ENCODE assay signal across 12 cellular contexts in the genomic region with DNA sequence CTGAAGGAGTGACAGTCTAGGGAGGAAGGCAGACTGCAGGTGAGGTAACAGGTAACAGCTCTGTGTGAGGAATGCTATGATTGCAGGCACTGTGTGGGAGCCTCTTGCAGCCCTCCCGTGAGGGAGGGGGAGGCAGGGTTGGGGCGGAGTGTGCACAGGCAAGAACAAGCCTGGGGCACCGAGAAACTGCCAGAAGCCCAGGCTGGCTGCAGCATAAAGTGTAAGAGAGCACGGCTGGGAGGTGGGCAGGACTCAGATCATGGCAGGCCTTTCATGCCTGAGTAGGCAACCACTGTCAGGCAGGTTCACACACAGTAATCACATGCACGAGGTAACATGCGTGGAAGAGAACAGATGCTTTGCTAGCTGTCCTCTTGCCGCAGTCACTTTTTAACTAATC. TPM values are rescaled to one million over a fixed set of nuclear protein-coding genes. Genes with fewer than 3 reads are reported as not detected.
A peak's percentile ranks its signal among the peaks of the same experiment; 100 is the strongest.
DNase-seq lines count a peak whose midpoint lies in the region; ATAC-seq and TF ChIP-seq lines count a peak whose summit lies in the region.
"Had no signal": no experiment of that assay in that cellular context is flagged by ENCODE, and none has a peak within 500 bp of the region (broad histone marks: within the 10 kb centered on the region; RNA-seq: fewer than 3 reads in every experiment).

No MANE protein-coding gene starts in this region.

- DNase-seq in naive B cell (peak; percentile 59), DMS79 (lab: John Stamatoyannopoulos, UW) (no peak), KG1 (lab: John Stamatoyannopoulos, UW) (no peak), HuH-7.5 (ENCODE audit: low spot score) (no peak), uterus (no peak)
- DNase-seq: right lobe of liver had no signal

- H3K27me3 Mint-ChIP-seq in naive B cell = no peaks in the 10 kb centered on the region

- no peaks in the 10 kb centered on the region for H3K9me3 ChIP-seq in uterus
- H3K9me3 ChIP-seq: right lobe of liver had no signal

- TF ChIP-seq POLR2A in GM19193 (IDR thresholded peaks at IDR 0.05; ENCODE audit: extremely low read depth, insufficient read depth, insufficient read length) (peak; percentile 42), uterus (IDR thresholded peaks at IDR 0.05) (no peak)

- peak overlapping the region; percentile 61 to 97 (median 94) for H3K27ac Mint-ChIP-seq in naive B cell
- H3K27ac Mint-ChIP-seq: activated T-helper 1 cell treated with anti-CD3 and anti-CD28 coated beads, Interleukin-12 subunit alpha, Interleukin-12 subunit beta, Interleukin-2, Interleukin-4 antibody, amounts not matched to agents 30 ng/mL and 10 ng/mL and 1 ng/mL, durations not matched to agents 14 hours and 24 hours and 36 hours had no signal

- H3K27ac ChIP-seq in uterus = no peak overlapping the region
- H3K27ac ChIP-seq: right lobe of liver had no signal

- H3K36me3 Mint-ChIP-seq in naive B cell = no peaks in the 10 kb centered on the region

- no peak for TF ChIP-seq CTCF in uterus (IDR thresholded peaks at IDR 0.05)

- peak overlapping the region; percentile 17 to 89 (median 74) for H3K4me3 Mint-ChIP-seq in naive B cell
- H3K4me3 Mint-ChIP-seq: activated T-helper 1 cell treated with anti-CD3 and anti-CD28 coated beads, Interleukin-12 subunit alpha, Interleukin-12 subunit beta, Interleukin-2, Interleukin-4 antibody, amounts not matched to agents 30 ng/mL and 10 ng/mL and 1 ng/mL, durations not matched to agents 14 hours and 24 hours and 36 hours had no signal

- ATAC-seq in HG03097 (IDR thresholded peaks at IDR 0.05; ENCODE audit: low FRiP score, unreplicated experiment) (peak; percentile 44), SK-N-SH treated with all-trans-retinoic acid at 6 μM for 48 hours (no peak), naive B cell (ENCODE audit: low read depth in 2 of 2) (peak; percentile 90 to 94)

- H3K9me3 Mint-ChIP-seq in naive B cell = no peaks in the 10 kb centered on the region
- H3K9me3 Mint-ChIP-seq: activated T-helper 1 cell treated with anti-CD3 and anti-CD28 coated beads, Interleukin-12 subunit alpha, Interleukin-12 subunit beta, Interleukin-2, Interleukin-4 antibody, amounts not matched to agents 30 ng/mL and 10 ng/mL and 1 ng/mL, durations not matched to agents 14 hours and 24 hours and 36 hours had no signal

- H3K36me3 ChIP-seq in uterus = no peaks in the 10 kb centered on the region
- H3K36me3 ChIP-seq: right lobe of liver had no signal

- H3K27me3 ChIP-seq in uterus = no peaks in the 10 kb centered on the region
- H3K27me3 ChIP-seq: right lobe of liver had no signal

- H3K4me1 ChIP-seq in uterus = no peaks in the 10 kb centered on the region
- H3K4me1 ChIP-seq: right lobe of liver had no signal

- peaks cover 47 to 73% (median 58%) of the 10 kb centered on the region in 3 donors for H3K4me1 Mint-ChIP-seq in naive B cell

- intact Hi-C loops in uterus (cut with DNase I; ENCODE audit: low total_unique reads) = no loop called here

- no peak overlapping the region for H3K4me3 ChIP-seq in uterus
- H3K4me3 ChIP-seq: right lobe of liver had no signal

TF ChIP-seq in SK-N-SH treated with all-trans-retinoic acid at 6 μM for 48 hours, 23 proteins besides CTCF, POLR2A, EP300 and RAD21:
- TF ChIP-seq TCF4 (CRISPR knock-in tag; IDR thresholded peaks at IDR 0.05; ENCODE audit: borderline replicate concordance) = no peak
- TF ChIP-seq ARNTL (CRISPR knock-in tag; IDR thresholded peaks at IDR 0.05; ENCODE audit: borderline replicate concordance, low read depth) = no peak
- TF ChIP-seq ISL1 (CRISPR knock-in tag; IDR thresholded peaks at IDR 0.05) = no peak
- no peak for TF ChIP-seq ZNF565 (CRISPR knock-in tag; conservative IDR thresholded peaks at IDR 0.05; ENCODE audit: low read depth)
- no peak for TF ChIP-seq OSR1 (CRISPR knock-in tag; IDR thresholded peaks at IDR 0.05)
- TF ChIP-seq ZNF70 (CRISPR knock-in tag; IDR thresholded peaks at IDR 0.05) = peak; percentile 69; the same call in 1 of the 2 replicates

RNA-seq across cellular contexts. Expression of a gene that starts 11.3 kb away (rescaled TPM):
- 1 to 10 TPM in 2 of 6 donors, under 1 TPM in 4; 0.28 to 5.3 (median 0.60) TPM for polyA plus RNA-seq in naive B cell (ENCODE audit: low read depth in 6 of 6)
- total RNA-seq in uterus = 1 to 10 TPM in 3 of 4 donors, not detected in 1; 3.6 to 6.4 (median 5.6) TPM
- total RNA-seq: activated T-helper 1 cell treated with anti-CD3 and anti-CD28 coated beads, Interleukin-12 subunit alpha, Interleukin-12 subunit beta, Interleukin-2, Interleukin-4 antibody, amounts not matched to agents 30 ng/mL and 10 ng/mL and 1 ng/mL, durations not matched to agents 14 hours and 24 hours and 36 hours; Daoy; T-helper 1 cell treated with Interleukin-12 subunit alpha and Interleukin-12 subunit beta and Interleukin-4 antibody, amounts not matched to agents 30 ng/mL and 1 ng/mL, for 36 hours had no signal

RNA-seq across cellular contexts. Expression of a gene that starts 17.9 kb away (rescaled TPM):
- not detected for polyA plus RNA-seq in naive B cell (ENCODE audit: low read depth in 6 of 6)
- under 1 TPM in 1 of 4 donors, not detected in 3; 0.21 TPM for total RNA-seq in uterus
- total RNA-seq: activated T-helper 1 cell treated with anti-CD3 and anti-CD28 coated beads, Interleukin-12 subunit alpha, Interleukin-12 subunit beta, Interleukin-2, Interleukin-4 antibody, amounts not matched to agents 30 ng/mL and 10 ng/mL and 1 ng/mL, durations not matched to agents 14 hours and 24 hours and 36 hours; Daoy; T-helper 1 cell treated with Interleukin-12 subunit alpha and Interleukin-12 subunit beta and Interleukin-4 antibody, amounts not matched to agents 30 ng/mL and 1 ng/mL, for 36 hours had no signal

RNA-seq across cellular contexts. Expression of a gene that starts 38.4 kb away (rescaled TPM):
- polyA plus RNA-seq in naive B cell (ENCODE audit: low read depth in 6 of 6) = not detected
- 10 to 100 TPM in 2 of 4 donors, 1 to 10 TPM in 1, under 1 TPM in 1; 0.26 to 22.5 (median 8.0) TPM for total RNA-seq in uterus
- total RNA-seq: activated T-helper 1 cell treated with anti-CD3 and anti-CD28 coated beads, Interleukin-12 subunit alpha, Interleukin-12 subunit beta, Interleukin-2, Interleukin-4 antibody, amounts not matched to agents 30 ng/mL and 10 ng/mL and 1 ng/mL, durations not matched to agents 14 hours and 24 hours and 36 hours; T-helper 1 cell treated with Interleukin-12 subunit alpha and Interleukin-12 subunit beta and Interleukin-4 antibody, amounts not matched to agents 30 ng/mL and 1 ng/mL, for 36 hours had no signal
